1 cellular context compared by ENCODE assay signal in genomic region chr10:68752711-68753110, GRCh38.
A peak's percentile ranks its signal among the peaks of the same experiment; 100 is the strongest.
TF ChIP-seq lines count a peak whose summit lies in the region.

No MANE protein-coding gene starts in this region.

TF ChIP-seq in K562, 482 proteins besides CTCF, POLR2A, EP300 and RAD21 (continued from another document):
- TF ChIP-seq MLX (CRISPR knock-in tag; conservative IDR thresholded peaks at IDR 0.05) (no peak), GATAD2B (IDR thresholded peaks at IDR 0.05; ENCODE audit: borderline replicate concordance) (peak; percentile 91), E2F8 (IDR thresholded peaks at IDR 0.05; ENCODE audit: low read depth, partially characterized antibody) (no peak), DACH1 (IDR thresholded peaks at IDR 0.05; ENCODE audit: partially characterized antibody) (peak; percentile 99), GATA2 (CRISPR knock-in tag; IDR thresholded peaks at IDR 0.05) (peak; percentile 48; the same call in 1 of the 2 replicates), GTF2B (IDR thresholded peaks at IDR 0.05; ENCODE audit: extremely low read depth, insufficient read length) (no peak), DMBX1 (CRISPR knock-in tag; IDR thresholded peaks at IDR 0.05; ENCODE audit: borderline replicate concordance) (no peak), XRCC5 (IDR thresholded peaks at IDR 0.05; ENCODE audit: low read depth, low read length) (no peak), ZBTB2 (IDR thresholded peaks at IDR 0.05) (peak; percentile 82; the same call in 1 of the 2 replicates), TCF3 (CRISPR knock-in tag; IDR thresholded peaks at IDR 0.05) (no peak), CCAR2 (IDR thresholded peaks at IDR 0.05; ENCODE audit: low read depth, low read length) (no peak), ZNF512 (tag; IDR thresholded peaks at IDR 0.05) (no peak), USF2 (CRISPR knock-in tag; IDR thresholded peaks at IDR 0.05) (no peak), ZNF324 (CRISPR knock-in tag; IDR thresholded peaks at IDR 0.05) (no peak)
